31 cellular contexts compared by ENCODE assay signal in genomic region chr4:12036450-12036849, GRCh38.
"Had no signal": no experiment of that assay in that cellular context is flagged by ENCODE, and none has a peak within 500 bp of the region (broad histone marks: within the 10 kb centered on the region; RNA-seq: fewer than 3 reads in every experiment).

No MANE protein-coding gene starts in this region.

- H3K27ac ChIP-seq: brain microvascular endothelial cell, cardiac muscle cell, Peyer's patch, WERI-Rb-1 had no signal

- H3K36me3 ChIP-seq: brain microvascular endothelial cell, cardiac muscle cell, MG63, Peyer's patch, WERI-Rb-1 had no signal

- DNase-seq: activated CD4-positive, alpha-beta memory T cell treated with anti-CD3 and anti-CD28 coated beads, Interleukin-2, amount 10 ng/mL, durations not matched to agents 7 days and 5 days; activated CD4-positive, alpha-beta T cell treated with anti-CD3 and anti-CD28 coated beads for 1 hour; activated CD4-positive, alpha-beta T cell treated with anti-CD3 and anti-CD28 coated beads for 48 hours; activated CD4-positive, CD25-positive, alpha-beta regulatory T cell; activated CD8-positive, alpha-beta memory T cell treated with anti-CD3 and anti-CD28 coated beads for 24 hours; activated CD8-positive, alpha-beta memory T cell treated with anti-CD3 and anti-CD28 coated beads, Interleukin-2, amount 10 ng/mL, durations not matched to agents 7 days and 5 days; activated CD8-positive, alpha-beta memory T cell treated with anti-CD3 and anti-CD28 coated beads, Interleukin-2, amount 50 U/mL, for 48 hours; activated effector memory CD4-positive, alpha-beta T cell treated with Interleukin-2 at 50 U/mL for 16 hours; activated naive CD4-positive, alpha-beta T cell treated with anti-CD3 and anti-CD28 coated beads, Interleukin-2, amount 10 ng/mL, durations not matched to agents 7 days and 5 days; activated naive CD8-positive, alpha-beta T cell treated with anti-CD3 and anti-CD28 coated beads, Interleukin-2, amount 50 U/mL, for 24 hours; activated T-cell treated with anti-CD3 and anti-CD28 coated beads, Interleukin-2, amount 50 U/mL, for 48 hours; anterior cingulate cortex; brain microvascular endothelial cell; Kasumi-1; KG1; MG63; NCI-H1048; NCI-H1436 treated with DMSO at 0.1 percent for 48 hours; NCI-H1694 treated with DMSO at 0.1 percent for 48 hours; NCI-H2029; NCI-H2171; NCI-H510A; NCI-H526; NCI-H748 treated with DMSO at 0.1 percent for 48 hours; NK-92 treated with Interleukin-12 subunit alpha and Interleukin-12 subunit beta, amount 100 ng/mL, for 24 hours; PC-3; Peyer's patch; RPMI8226; T1000; WERI-Rb-1 had no signal

- ATAC-seq: activated CD8-positive, alpha-beta memory T cell treated with anti-CD3 and anti-CD28 coated beads, Interleukin-2, amount 10 ng/mL, durations not matched to agents 7 days and 5 days; activated naive CD8-positive, alpha-beta T cell treated with anti-CD3 and anti-CD28 coated beads, Interleukin-2, amount 50 U/mL, for 24 hours; PC-3 had no signal

- H3K9me3 ChIP-seq: MG63 had no signal

- H3K4me3 ChIP-seq: cardiac muscle cell, MG63, Peyer's patch had no signal

- H3K4me1 ChIP-seq: Peyer's patch had no signal

- H3K27me3 ChIP-seq: brain microvascular endothelial cell, cardiac muscle cell, MG63, Peyer's patch had no signal
